ENCODE assay signal across 8 cellular contexts in the genomic region with DNA sequence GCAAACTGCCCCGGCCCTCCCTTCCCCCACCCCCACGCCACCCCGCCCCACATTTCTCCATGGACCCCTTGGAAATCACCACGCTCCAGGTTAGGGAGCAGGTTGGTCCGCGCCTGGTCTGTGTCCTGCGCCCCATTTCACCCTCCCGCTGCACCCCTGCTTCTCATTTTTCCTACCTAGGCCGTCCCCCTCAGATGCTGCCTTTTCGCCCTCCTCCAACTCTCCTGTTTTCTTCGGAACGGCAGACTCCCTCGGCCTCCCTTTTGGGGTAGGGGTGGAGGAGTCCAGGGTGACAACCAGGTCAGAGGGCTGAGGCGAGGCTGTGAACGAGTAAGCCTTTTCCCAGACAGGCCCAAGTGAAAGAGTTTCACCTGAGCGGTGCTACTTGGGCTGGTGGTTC. TPM values are rescaled to one million over a fixed set of nuclear protein-coding genes. Genes with fewer than 3 reads are reported as not detected.
A peak's percentile ranks its signal among the peaks of the same experiment; 100 is the strongest.
DNase-seq lines count a peak whose midpoint lies in the region; ATAC-seq and TF ChIP-seq lines count a peak whose summit lies in the region.

No MANE protein-coding gene starts in this region.

- H3K4me1 Mint-ChIP-seq in dendritic cell treated with granulocyte-macrophage colony-stimulating factor and Interleukin-4, amounts not matched to agents 40 ng/mL and 50 ng/mL, for 4 days (ENCODE audit: low read depth), result peaks cover 29% of the 10 kb centered on the region
- H3K4me1 Mint-ChIP-seq in nephron, result peaks cover 26% of the 10 kb centered on the region

- TF ChIP-seq CTCF in BJ (IDR thresholded peaks at IDR 0.05; ENCODE audit: insufficient read depth, low read depth, low read length) (no peak), nephron (IDR thresholded peaks at IDR 0.05; ENCODE audit: unreplicated experiment in 3 of 3) (no peak), uterus (IDR thresholded peaks at IDR 0.05) (no peak)

- no peak for TF ChIP-seq POLR2A in uterus (IDR thresholded peaks at IDR 0.05)

- H3K4me3 ChIP-seq in BJ (ENCODE audit: low read depth, low read length), result peak overlapping the region; percentile 36; the same call in 1 of the 2 replicates
- peak overlapping the region; percentile 79 for H3K4me3 ChIP-seq in HUES48 (ENCODE audit: low read depth, low read length)
- no peak overlapping the region for H3K4me3 ChIP-seq in uterus

- H3K27ac ChIP-seq in HUES48 (ENCODE audit: low read depth, low read length), result no peak overlapping the region
- H3K27ac ChIP-seq in uterus, result no peak overlapping the region

- intact Hi-C loops in dendritic cell treated with granulocyte-macrophage colony-stimulating factor and Interleukin-4, amounts not matched to agents 40 ng/mL and 50 ng/mL, for 4 days (cut with micrococcal nuclease), result loop anchor here (10.0 kb wide), 1 partner anchor 331 kb away; no protein-coding TSS in a partner anchor
- intact Hi-C loops in uterus (cut with DNase I; ENCODE audit: low total_unique reads), result no loop called here

- CTCF ChIA-PET in BJ (lab: Yijun Ruan, JAX), result interaction anchor here (1.0 to 2.2 kb wide), 2 partner anchors 9 to 18 kb away, joined by 4 to 14 read pairs; no protein-coding TSS in a partner anchor

- DNase-seq in BJ (ENCODE audit: low read depth) (no peak), uterus (no peak), NOMO-1 (lab: John Stamatoyannopoulos, UW; ENCODE audit: unreplicated experiment in 2 of 2) (no peak)

- peaks cover 83% of the 10 kb centered on the region for H3K27me3 Mint-ChIP-seq in dendritic cell treated with granulocyte-macrophage colony-stimulating factor and Interleukin-4, amounts not matched to agents 40 ng/mL and 50 ng/mL, for 4 days
- peaks cover 97% of the 10 kb centered on the region for H3K27me3 Mint-ChIP-seq in nephron (ENCODE audit: low read depth)

- no peaks in the 10 kb centered on the region for H3K9me3 Mint-ChIP-seq in dendritic cell treated with granulocyte-macrophage colony-stimulating factor and Interleukin-4, amounts not matched to agents 40 ng/mL and 50 ng/mL, for 4 days
- H3K9me3 Mint-ChIP-seq in nephron, result no peaks in the 10 kb centered on the region

- H3K36me3 ChIP-seq in BJ (ENCODE audit: control insufficient read depth, insufficient read depth, low read length), result no peaks in the 10 kb centered on the region
- no peaks in the 10 kb centered on the region for H3K36me3 ChIP-seq in HUES48 (ENCODE audit: control insufficient read depth, insufficient read depth, low read length)
- H3K36me3 ChIP-seq in uterus, result no peaks in the 10 kb centered on the region

- H3K36me3 Mint-ChIP-seq in dendritic cell treated with granulocyte-macrophage colony-stimulating factor and Interleukin-4, amounts not matched to agents 40 ng/mL and 50 ng/mL, for 4 days (ENCODE audit: low read depth), result no peaks in the 10 kb centered on the region
- H3K36me3 Mint-ChIP-seq in nephron (ENCODE audit: low read depth), result no peaks in the 10 kb centered on the region

- H3K27ac Mint-ChIP-seq in dendritic cell treated with granulocyte-macrophage colony-stimulating factor and Interleukin-4, amounts not matched to agents 40 ng/mL and 50 ng/mL, for 4 days, result no peak overlapping the region
- H3K27ac Mint-ChIP-seq in nephron, result no peak overlapping the region

- ATAC-seq in HG02588 (IDR thresholded peaks at IDR 0.05; ENCODE audit: unreplicated experiment) (no peak), HG03571 (IDR thresholded peaks at IDR 0.05; ENCODE audit: unreplicated experiment) (no peak)

- POLR2A ChIA-PET in BJ (lab: Charles Lee), result no interaction called here

- H3K4me1 ChIP-seq in HUES48 (ENCODE audit: control insufficient read depth, insufficient read depth, low read length) (peaks cover 59% of the 10 kb centered on the region), uterus (peaks cover 0 to 9% of the 10 kb centered on the region in 2 donors)

- no peaks in the 10 kb centered on the region for H3K9me3 ChIP-seq in HUES48 (ENCODE audit: control insufficient read depth, insufficient read depth, low read length)
- H3K9me3 ChIP-seq in uterus, result no peaks in the 10 kb centered on the region

- H3K27me3 ChIP-seq in BJ (ENCODE audit: control insufficient read depth, insufficient read depth, low read length) (peaks cover 71% of the 10 kb centered on the region), HUES48 (ENCODE audit: control insufficient read depth, insufficient read depth, low read length) (peaks cover 99% of the 10 kb centered on the region), uterus (no peaks in the 10 kb centered on the region)

- H3K9ac ChIP-seq in HUES48 (ENCODE audit: low read depth, low read length), result no peak overlapping the region

- H3K4me3 Mint-ChIP-seq in dendritic cell treated with granulocyte-macrophage colony-stimulating factor and Interleukin-4, amounts not matched to agents 40 ng/mL and 50 ng/mL, for 4 days, result peak overlapping the region; percentile 69
- peak overlapping the region; percentile 80 to 84 (median 82) for H3K4me3 Mint-ChIP-seq in nephron

RNA-seq across cellular contexts. Expression of gene SCN4B, which starts 0.9 kb away (rescaled TPM):
- polyA plus RNA-seq in BJ (2011; rRNA removed), result 0.36 and 0.43 TPM in 2 replicates
- polyA minus RNA-seq in BJ (2011; rRNA and poly(A)+ RNA removed), result 0.14 and 0.36 TPM in 2 replicates
- total RNA-seq in uterus, result 1 to 10 TPM; 1.8 to 7.3 (median 2.5) TPM

RNA-seq across cellular contexts. Expression of gene SCN2B, which starts 22.9 kb away (rescaled TPM):
- polyA plus RNA-seq in BJ (2011; rRNA removed), result not detected in 2 replicates
- polyA minus RNA-seq in BJ (2011; rRNA and poly(A)+ RNA removed), result not detected in 2 replicates
- 1 to 10 TPM in 1 of 4 donors, under 1 TPM in 1, not detected in 2; 0.37 to 9.3 TPM for total RNA-seq in uterus

Comparison
In these comparisons a context has a peak if more than half of its experiments do, and no peak if none do; other contexts are left out.
1. H3K4me3 ChIP-seq: peak in BJ (single experiment) and HUES48 (single experiment); none in uterus (0 of 2).